26 cellular contexts compared by ENCODE assay signal in the genomic region with DNA sequence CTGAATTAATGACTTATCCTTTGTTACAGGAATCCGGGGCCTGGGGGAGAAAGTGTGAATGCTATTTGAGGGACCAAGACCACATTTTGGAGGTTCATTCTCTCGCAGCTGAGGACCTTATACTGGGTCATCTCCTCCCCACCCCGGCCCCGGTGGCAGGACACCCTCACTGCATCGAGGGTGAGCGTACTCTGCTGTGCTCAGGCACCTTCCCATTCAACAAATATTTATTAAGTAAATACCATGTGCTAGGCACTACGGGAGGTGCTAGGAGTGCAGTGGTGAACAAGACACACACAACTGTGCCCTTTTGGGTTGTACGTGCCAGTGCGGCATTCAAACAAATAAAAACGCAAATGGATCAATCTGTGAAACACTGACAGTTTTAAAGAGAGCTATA. TPM values are rescaled to one million over a fixed set of nuclear protein-coding genes. Genes with fewer than 3 reads are reported as not detected.
"Had no signal": no experiment of that assay in that cellular context is flagged by ENCODE, and none has a peak within 500 bp of the region (broad histone marks: within the 10 kb centered on the region; RNA-seq: fewer than 3 reads in every experiment).

No MANE protein-coding gene starts in this region.

- H3K4me1 Mint-ChIP-seq: activated naive CD4-positive, alpha-beta T cell treated with anti-CD3 and anti-CD28 coated beads, Interleukin-2, amount 50 U/mL, for 24 hours had no signal

- ATAC-seq: activated CD4-positive, CD25-positive, alpha-beta regulatory T cell treated with anti-CD3 and anti-CD28 coated beads, Interleukin-2, amount 50 U/mL, for 24 hours; activated CD8-positive, alpha-beta T cell treated with anti-CD3 and anti-CD28 coated beads, Interleukin-2, amount 10 ng/mL, durations not matched to agents 7 days and 5 days had no signal

- H3K27ac Mint-ChIP-seq: activated CD8-positive, alpha-beta T cell treated with anti-CD3 and anti-CD28 coated beads, Interleukin-2, amount 10 ng/mL, durations not matched to agents 7 days and 5 days; activated naive CD4-positive, alpha-beta T cell treated with anti-CD3 and anti-CD28 coated beads, Interleukin-2, amount 50 U/mL, for 24 hours had no signal

- H3K4me1 ChIP-seq: breast epithelium, Peyer's patch, SJCRH30 had no signal

- H3K36me3 Mint-ChIP-seq: activated naive CD4-positive, alpha-beta T cell treated with anti-CD3 and anti-CD28 coated beads, Interleukin-2, amount 50 U/mL, for 24 hours had no signal

- H3K9me3 Mint-ChIP-seq: activated naive CD4-positive, alpha-beta T cell treated with anti-CD3 and anti-CD28 coated beads, Interleukin-2, amount 50 U/mL, for 24 hours had no signal

- H3K4me2 ChIP-seq: SK-N-SH had no signal

- H3K4me3 Mint-ChIP-seq: activated CD8-positive, alpha-beta T cell treated with anti-CD3 and anti-CD28 coated beads, Interleukin-2, amount 10 ng/mL, durations not matched to agents 7 days and 5 days; activated naive CD4-positive, alpha-beta T cell treated with anti-CD3 and anti-CD28 coated beads, Interleukin-2, amount 50 U/mL, for 24 hours had no signal

- H3K9ac ChIP-seq: SK-N-SH had no signal

- DNase-seq: activated CD4-positive, alpha-beta T cell treated with anti-CD3 and anti-CD28 coated beads for 4 hours; activated CD8-positive, alpha-beta memory T cell treated with anti-CD3 and anti-CD28 coated beads, Interleukin-2, amount 50 U/mL, for 48 hours; activated CD8-positive, alpha-beta T cell treated with anti-CD3 and anti-CD28 coated beads, Interleukin-2, amount 10 ng/mL, durations not matched to agents 7 days and 5 days; activated naive CD4-positive, alpha-beta T cell; activated T-cell treated with anti-CD3 and anti-CD28 coated beads, Interleukin-2, amount 50 U/mL, for 1 hour; aorta; caudate nucleus; MM.1S; NCI-H1105; NCI-H1436; NCI-H1694 treated with DMSO at 0.1 percent for 48 hours; NCI-H2029 treated with DMSO at 0.1 percent for 48 hours; NCI-H345; NCI-H510A; NCI-H69; Peyer's patch; Right ventricle myocardium superior; SJCRH30; SK-N-SH; T-helper 1 cell; WERI-Rb-1 had no signal

- H3K9me3 ChIP-seq: Peyer's patch, SJCRH30, SK-N-SH had no signal

- H3K36me3 ChIP-seq: breast epithelium, Peyer's patch, SJCRH30, WERI-Rb-1 had no signal

- H3K27ac ChIP-seq: breast epithelium, Peyer's patch, RWPE1, SJCRH30, WERI-Rb-1 had no signal

- H3K27me3 ChIP-seq: breast epithelium, Peyer's patch, SJCRH30 had no signal

- H3K4me3 ChIP-seq: breast epithelium, Peyer's patch, SJCRH30 had no signal

RNA-seq across cellular contexts. Expression of a gene that starts 24.7 kb away (rescaled TPM):
- total RNA-seq: activated CD8-positive, alpha-beta T cell treated with anti-CD3 and anti-CD28 coated beads, Interleukin-2, amount 10 ng/mL, durations not matched to agents 7 days and 5 days; T-helper 2 cell treated with Interferon-gamma antibody and Interleukin-4, amounts not matched to agents 100 ng/mL and 5 ng/mL, for 36 hours had no signal
